ENCODE assay signal across 8 cellular contexts in the genomic region with DNA sequence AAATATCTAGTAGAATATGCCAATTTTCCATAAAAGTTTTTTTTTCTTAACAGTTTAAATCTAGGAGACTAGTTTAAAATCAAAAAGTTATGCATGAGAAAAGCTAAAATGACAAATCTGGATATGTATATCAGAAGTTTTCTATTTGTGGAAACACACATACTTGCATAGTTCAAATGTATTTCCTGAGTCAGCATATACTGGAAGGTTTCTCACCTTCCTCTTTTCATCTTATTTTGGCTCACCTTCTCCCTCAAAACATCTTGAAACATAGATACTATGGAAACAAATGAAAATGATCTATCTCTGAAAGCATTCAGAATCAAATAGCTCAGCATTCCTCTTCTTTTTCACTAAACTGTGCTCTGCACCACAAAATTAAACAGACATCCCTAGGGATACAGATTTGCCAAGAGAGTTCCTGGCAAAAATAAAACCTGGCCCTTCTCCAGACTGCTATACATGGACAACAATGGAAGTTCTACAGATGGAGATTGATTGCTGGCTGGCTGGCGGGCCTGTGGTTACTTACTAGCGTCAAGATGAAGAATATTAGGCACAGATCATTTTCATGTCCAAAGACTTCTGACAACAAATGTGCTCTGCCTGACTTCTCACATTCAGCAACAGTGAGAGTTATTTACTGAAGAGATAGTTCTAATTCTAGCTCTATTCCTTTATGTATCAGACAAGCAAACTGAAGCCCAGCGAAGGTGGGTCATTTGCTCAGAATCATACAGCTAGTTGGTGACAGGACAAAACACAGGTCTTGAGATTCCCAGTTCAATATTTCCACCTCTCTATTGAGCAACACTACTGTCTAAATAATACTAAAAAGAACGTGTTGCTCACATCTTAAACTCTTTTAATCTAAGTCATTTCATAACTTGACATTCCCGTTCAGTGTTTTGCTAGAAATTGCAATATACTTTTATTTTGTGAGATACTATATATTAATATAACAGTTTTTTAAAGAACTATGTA. TPM values are rescaled to one million over a fixed set of nuclear protein-coding genes. Genes with fewer than 3 reads are reported as not detected.
DNase-seq lines count a peak whose midpoint lies in the region; ATAC-seq and TF ChIP-seq lines count a peak whose summit lies in the region.

No MANE protein-coding gene starts in this region.

- no peak overlapping the region for H3K27ac Mint-ChIP-seq in activated T-helper 2 cell treated with anti-CD3 and anti-CD28 coated beads, Interferon-gamma antibody, Interleukin-2, Interleukin-4, amounts not matched to agents 10 μg/mL and 5 μg/mL and 100 μg/mL, durations not matched to agents 14 hours and 24 hours and 36 hours

- H3K36me3 Mint-ChIP-seq in activated T-helper 2 cell treated with anti-CD3 and anti-CD28 coated beads, Interferon-gamma antibody, Interleukin-2, Interleukin-4, amounts not matched to agents 10 μg/mL and 5 μg/mL and 100 μg/mL, durations not matched to agents 14 hours and 24 hours and 36 hours (ENCODE audit: low read depth), result peaks cover 3% of the 10 kb centered on the region

- H3K4me3 ChIP-seq in epithelial cell of esophagus (ENCODE audit: low read length), result no peak overlapping the region

- H3K9me3 Mint-ChIP-seq in activated T-helper 2 cell treated with anti-CD3 and anti-CD28 coated beads, Interferon-gamma antibody, Interleukin-2, Interleukin-4, amounts not matched to agents 10 μg/mL and 5 μg/mL and 100 μg/mL, durations not matched to agents 14 hours and 24 hours and 36 hours, result no peaks in the 10 kb centered on the region

- no peak for TF ChIP-seq CTCF in epithelial cell of esophagus (IDR thresholded peaks at IDR 0.05; ENCODE audit: insufficient read depth, low read depth, low read length, missing control alignments)

- no peak for ATAC-seq in GM18520 (IDR thresholded peaks at IDR 0.05; ENCODE audit: unreplicated experiment)

- intact Hi-C loops in posterior vena cava (cut with DNase I), result no loop called here
- intact Hi-C loops in activated T-helper 2 cell treated with anti-CD3 and anti-CD28 coated beads, Interferon-gamma antibody, Interleukin-2, Interleukin-4, amounts not matched to agents 10 μg/mL and 5 μg/mL and 100 μg/mL, durations not matched to agents 14 hours and 24 hours and 36 hours (cut with micrococcal nuclease), result no loop called here

- DNase-seq in DMS79 (lab: John Stamatoyannopoulos, UW), result peak; percentile 65
- peak; percentile 83 for DNase-seq in NCI-H510A treated with DMSO at 0.1 percent for 48 hours (lab: John Stamatoyannopoulos, UW)
- DNase-seq in epithelial cell of esophagus (ENCODE audit: low read depth), result peak; percentile 17
- peak; percentile 84 for DNase-seq in posterior vena cava (ENCODE audit: low spot score)
- no peak for DNase-seq in activated T-helper 2 cell treated with anti-CD3 and anti-CD28 coated beads, Interferon-gamma antibody, Interleukin-2, Interleukin-4, amounts not matched to agents 10 μg/mL and 5 μg/mL and 100 μg/mL, durations not matched to agents 14 hours and 24 hours and 36 hours (ENCODE audit: low spot score)
- DNase-seq in NK-92 (lab: John Stamatoyannopoulos, UW; ENCODE audit: unreplicated experiment), result no peak
- DNase-seq in activated naive CD4-positive, alpha-beta T cell treated with Interleukin-2 at 50 U/mL for 16 hours, result no peak

- peaks cover 31% of the 10 kb centered on the region for H3K4me1 Mint-ChIP-seq in activated T-helper 2 cell treated with anti-CD3 and anti-CD28 coated beads, Interferon-gamma antibody, Interleukin-2, Interleukin-4, amounts not matched to agents 10 μg/mL and 5 μg/mL and 100 μg/mL, durations not matched to agents 14 hours and 24 hours and 36 hours (ENCODE audit: low read depth)

- no peak overlapping the region for H3K4me3 Mint-ChIP-seq in activated T-helper 2 cell treated with anti-CD3 and anti-CD28 coated beads, Interferon-gamma antibody, Interleukin-2, Interleukin-4, amounts not matched to agents 10 μg/mL and 5 μg/mL and 100 μg/mL, durations not matched to agents 14 hours and 24 hours and 36 hours (ENCODE audit: low read depth)

- H3K27me3 Mint-ChIP-seq in activated T-helper 2 cell treated with anti-CD3 and anti-CD28 coated beads, Interferon-gamma antibody, Interleukin-2, Interleukin-4, amounts not matched to agents 10 μg/mL and 5 μg/mL and 100 μg/mL, durations not matched to agents 14 hours and 24 hours and 36 hours (ENCODE audit: low read depth), result no peaks in the 10 kb centered on the region

RNA-seq across cellular contexts. Expression of gene DIPK1A, which starts 26.6 kb away (rescaled TPM):
- total RNA-seq in posterior vena cava, result 10 to 100 TPM; 18.6 to 25.9 TPM
- total RNA-seq in activated T-helper 2 cell treated with anti-CD3 and anti-CD28 coated beads, Interferon-gamma antibody, Interleukin-2, Interleukin-4, amounts not matched to agents 10 μg/mL and 5 μg/mL and 100 μg/mL, durations not matched to agents 14 hours and 24 hours and 36 hours, result 22.9 and 23.0 TPM in 2 replicates

Comparison
In these comparisons a context has a peak if more than half of its experiments do, and no peak if none do; other contexts are left out.
1. DNase-seq: peak in DMS79 (single experiment), NCI-H510A treated with DMSO at 0.1 percent for 48 hours (single experiment), epithelial cell of esophagus (single experiment) and posterior vena cava (single experiment); none in activated T-helper 2 cell treated with anti-CD3 and anti-CD28 coated beads, Interferon-gamma antibody, Interleukin-2, Interleukin-4, amounts not matched to agents 10 μg/mL and 5 μg/mL and 100 μg/mL, durations not matched to agents 14 hours and 24 hours and 36 hours (single experiment), NK-92 (single experiment) and activated naive CD4-positive, alpha-beta T cell treated with Interleukin-2 at 50 U/mL for 16 hours (single experiment).